8 cellular contexts compared by ENCODE assay signal in the genomic region with DNA sequence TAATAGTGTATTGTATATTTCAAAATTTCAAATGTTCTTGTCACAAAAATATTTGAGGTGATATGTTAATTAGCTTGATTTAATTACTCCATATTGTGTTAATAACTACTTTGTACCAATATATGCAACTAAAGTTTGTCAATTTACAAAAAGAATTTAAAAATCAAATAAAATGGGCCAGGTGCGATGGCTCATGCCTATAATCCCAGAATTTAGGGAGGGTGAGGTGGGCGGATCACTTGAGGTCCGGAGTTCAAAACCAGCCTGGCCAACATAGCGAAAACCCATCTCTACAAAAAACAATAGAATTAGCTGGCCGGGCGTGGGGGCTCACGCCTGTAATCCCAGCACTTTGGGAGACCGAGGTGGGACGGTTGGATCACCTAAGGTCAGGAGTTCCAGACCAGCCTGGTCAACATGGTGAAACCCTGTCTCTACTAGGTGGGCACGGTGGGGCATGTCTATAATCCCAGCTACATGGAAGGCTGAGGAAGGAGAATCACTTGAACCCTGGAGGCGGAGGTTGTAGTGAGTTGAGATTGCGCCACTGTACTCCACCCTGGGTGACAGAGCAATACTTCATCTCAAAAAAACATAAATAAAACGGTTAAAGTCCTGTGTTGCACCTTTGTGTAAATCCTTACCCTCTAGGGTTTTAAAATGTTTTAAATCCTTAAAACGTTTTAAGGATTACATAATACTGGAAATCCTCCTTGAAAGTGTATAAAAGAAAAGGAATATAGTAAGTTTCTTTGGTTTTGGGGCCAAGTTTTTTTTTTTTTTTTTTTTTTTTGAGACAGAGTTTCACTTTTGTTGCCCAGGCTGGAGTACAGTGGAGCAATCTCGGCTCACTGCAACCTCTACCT. TPM values are rescaled to one million over a fixed set of nuclear protein-coding genes. Genes with fewer than 3 reads are reported as not detected.
DNase-seq lines count a peak whose midpoint lies in the region; ATAC-seq and TF ChIP-seq lines count a peak whose summit lies in the region.

No MANE protein-coding gene starts in this region.

- CTCF ChIA-PET in Panc1 (lab: Charles Lee), result interaction anchor here (0.6 to 0.7 kb wide), 3 partner anchors 10 to 62 kb away, joined by 3 to 7 read pairs (median 5); no protein-coding TSS in a partner anchor

- H3K36me3 ChIP-seq in HAP-1 (replicated peaks) (peaks cover 22% of the 10 kb centered on the region), Panc1 (ENCODE audit: control insufficient read depth, insufficient read depth, low read length) (0 out of 2 replicates have a peak, but pooled peaks cover 2% of the 10 kb centered on the region), esophagus squamous epithelium (peaks cover 0 to 3% (median 0%) of the 10 kb centered on the region in 3 donors), gastrocnemius medialis (no peaks in the 10 kb centered on the region)

- H3K9me3 ChIP-seq in HAP-1, result no peaks in the 10 kb centered on the region
- no peaks in the 10 kb centered on the region for H3K9me3 ChIP-seq in Panc1 (ENCODE audit: control insufficient read depth, insufficient read depth, low read depth, low read length)
- H3K9me3 ChIP-seq in esophagus squamous epithelium, result no peaks in the 10 kb centered on the region
- H3K9me3 ChIP-seq in gastrocnemius medialis, result no peaks in the 10 kb centered on the region

- ATAC-seq in Panc1, result no peak
- no peak for ATAC-seq in gastrocnemius medialis
- ATAC-seq in HG02885 (IDR thresholded peaks at IDR 0.05; ENCODE audit: poor library complexity, unreplicated experiment), result no peak
- no peak for ATAC-seq in HG02840 (IDR thresholded peaks at IDR 0.05; ENCODE audit: low FRiP score, unreplicated experiment)
- no peak for ATAC-seq in HG03460 (IDR thresholded peaks at IDR 0.05; ENCODE audit: unreplicated experiment)

- DNase-seq in HAP-1 (ENCODE audit: low spot score in 2 of 2) (no peak), Panc1 (ENCODE audit: low read depth, low spot score) (no peak), esophagus squamous epithelium (lab: John Stamatoyannopoulos, UW) (no peak), gastrocnemius medialis (no peak), OCI-M2 (lab: John Stamatoyannopoulos, UW; ENCODE audit: unreplicated experiment) (no peak)

- WGBS in esophagus squamous epithelium, 2 donors, result 47 to 51% methylated on average over 15 of the region's 15 CpGs

- no peaks in the 10 kb centered on the region for H3K27me3 ChIP-seq in HAP-1 (ENCODE audit: low read depth)
- H3K27me3 ChIP-seq in Panc1 (ENCODE audit: control insufficient read depth, insufficient read depth, low read length), result no peaks in the 10 kb centered on the region
- H3K27me3 ChIP-seq in esophagus squamous epithelium, result no peaks in the 10 kb centered on the region
- no peaks in the 10 kb centered on the region for H3K27me3 ChIP-seq in gastrocnemius medialis

- H3K4me1 ChIP-seq in HAP-1 (peaks cover 17% of the 10 kb centered on the region), Panc1 (ENCODE audit: control insufficient read depth, insufficient read depth, low read length) (peaks cover 13% of the 10 kb centered on the region), esophagus squamous epithelium (peaks cover 6 to 62% (median 34%) of the 10 kb centered on the region in 3 donors), gastrocnemius medialis (peaks cover 23 to 28% of the 10 kb centered on the region in 2 donors)

- H3K27ac ChIP-seq in Panc1 (ENCODE audit: low read length) (peak overlapping the region; percentile 62), esophagus squamous epithelium (peak overlapping the region; percentile 56 to 98 (median 81)), gastrocnemius medialis (peak overlapping the region; percentile 87 to 97 (median 92))

- H3K4me3 ChIP-seq in HAP-1 (peak overlapping the region; percentile 51), Panc1 (ENCODE audit: low read depth in 2 of 2, low read length in 2 of 2) (peak overlapping the region; percentile 92 to 93), esophagus squamous epithelium (peak overlapping the region in 3 of 4 donors; percentile 62 to 80 (median 70)), gastrocnemius medialis (peak overlapping the region in 1 of 4 donors; percentile 67)

- intact Hi-C loops in Panc1 (cut with micrococcal nuclease; ENCODE audit: unreplicated experiment), result loop anchor here (5.0 to 10.0 kb wide), 2 partner anchors 97 to 149 kb away; a partner anchor contains a TSS
- intact Hi-C loops in esophagus squamous epithelium (cut with DNase I), result loop anchor here (10.0 kb wide), 2 partner anchors 97 to 147 kb away; a partner anchor contains a TSS
- intact Hi-C loops in gastrocnemius medialis (cut with DNase I; ENCODE audit: low total_unique reads), result loop anchor here (5.0 to 10.0 kb wide), 2 partner anchors 164 to 287 kb away; a partner anchor contains a TSS

- POLR2A ChIA-PET in Panc1 (lab: Charles Lee), result interaction anchor here (0.6 to 0.7 kb wide), 2 partner anchors 34 to 36 kb away, joined by 3 to 20 read pairs; no protein-coding TSS in a partner anchor

- in situ Hi-C loops in HAP-1 (cut with MboI; ENCODE audit: low sequenced_read_pairs), result loop anchor here (5.0 kb wide), 2 partner anchors 94 to 289 kb away; a partner anchor contains a TSS
- in situ Hi-C loops in Panc1 (cut with HindIII; ENCODE audit: low pct_unique_long_range_greater_than_20kb, low sequenced_read_pairs), result no loop called here
- in situ Hi-C loops in gastrocnemius medialis (cut with MboI; ENCODE audit: low sequenced_read_pairs in 4 of 4), result loop anchor here in 2 of 4 donors (10.0 kb wide), 3 partner anchors 57 to 157 kb away; a partner anchor contains a TSS

- TF ChIP-seq POLR2A in esophagus squamous epithelium (IDR thresholded peaks at IDR 0.05) (no peak), gastrocnemius medialis (IDR thresholded peaks at IDR 0.05) (no peak)

- BruUV-seq in Panc1 (replicated peaks; lab: Mats Ljungman, UMichigan), result no TSS peak

- TF ChIP-seq CTCF in Panc1 (IDR thresholded peaks at IDR 0.05) (no peak), esophagus squamous epithelium (IDR thresholded peaks at IDR 0.05) (no peak), gastrocnemius medialis (IDR thresholded peaks at IDR 0.05 in 4 of 5, conservative IDR thresholded peaks at IDR 0.05 in 1 of 5) (no peak)

RNA-seq across cellular contexts. Expression of a gene that starts 4.0 kb away (rescaled TPM):
- total RNA-seq in Panc1 (2021; ENCODE audit: unreplicated experiment), result 147 TPM
- polyA plus RNA-seq in Panc1 (2012; ENCODE audit: insufficient read length), result 235 TPM
- total RNA-seq in esophagus squamous epithelium, result 100 to 1,000 TPM; 209 to 553 (median 252) TPM
- total RNA-seq in gastrocnemius medialis, result 100 to 1,000 TPM in 2 of 4 donors, 10 to 100 TPM in 2; 71.5 to 178 (median 112) TPM

RNA-seq across cellular contexts. Expression of a gene that starts 16.2 kb away (rescaled TPM):
- total RNA-seq in Panc1 (2021; ENCODE audit: unreplicated experiment) (169 TPM), esophagus squamous epithelium (100 to 1,000 TPM; 158 to 362 (median 223) TPM), gastrocnemius medialis (100 to 1,000 TPM in 2 of 4 donors, 10 to 100 TPM in 2; 85.8 to 205 (median 111) TPM)
- 344 TPM for polyA plus RNA-seq in Panc1 (2012; ENCODE audit: insufficient read length)

RNA-seq across cellular contexts. Expression of a gene that starts 16.5 kb away (rescaled TPM):
- total RNA-seq in Panc1 (2021; ENCODE audit: unreplicated experiment) (2.8 TPM), esophagus squamous epithelium (under 1 TPM; 0.35 to 0.97 (median 0.57) TPM), gastrocnemius medialis (1 to 10 TPM; 1.1 to 7.1 (median 3.5) TPM)
- polyA plus RNA-seq in Panc1 (2012; ENCODE audit: insufficient read length), result 3.8 TPM

RNA-seq across cellular contexts. Expression of a gene that starts 24.8 kb away (rescaled TPM):
- total RNA-seq in Panc1 (2021; ENCODE audit: unreplicated experiment) (89.7 TPM), esophagus squamous epithelium (10 to 100 TPM; 27.1 to 70.8 (median 36.6) TPM), gastrocnemius medialis (10 to 100 TPM; 25.1 to 43.7 (median 32.9) TPM)
- polyA plus RNA-seq in Panc1 (2012; ENCODE audit: insufficient read length), result 91.3 TPM

RNA-seq across cellular contexts. Expression of a gene that starts 31.0 kb away (rescaled TPM):
- 111 TPM for total RNA-seq in Panc1 (2021; ENCODE audit: unreplicated experiment)
- 103 TPM for polyA plus RNA-seq in Panc1 (2012; ENCODE audit: insufficient read length)
- 10 to 100 TPM; 13.6 to 23.6 (median 17.3) TPM for total RNA-seq in esophagus squamous epithelium
- 10 to 100 TPM; 20.8 to 42.7 (median 38.1) TPM for total RNA-seq in gastrocnemius medialis
